20 cellular contexts compared by ENCODE assay signal in genomic region chr6:7644394-7644793, GRCh38. TPM values are rescaled to one million over a fixed set of nuclear protein-coding genes. Genes with fewer than 3 reads are reported as not detected.
DNase-seq lines count a peak whose midpoint lies in the region; ATAC-seq and TF ChIP-seq lines count a peak whose summit lies in the region.
"Had no signal": no experiment of that assay in that cellular context is flagged by ENCODE, and none has a peak within 500 bp of the region (broad histone marks: within the 10 kb centered on the region; RNA-seq: fewer than 3 reads in every experiment).

No MANE protein-coding gene starts in this region.

- H3K9ac ChIP-seq in GM23248 = no peak overlapping the region

- peaks cover 8% of the 10 kb centered on the region; the same call in 1 of the 2 replicates for H3F3A ChIP-seq in GM23248 (ENCODE audit: insufficient read depth)

- peaks cover 15% of the 10 kb centered on the region for H3K4me1 ChIP-seq in GM23248 (ENCODE audit: insufficient read depth)
- H3K4me1 ChIP-seq in sigmoid colon = no peaks in the 10 kb centered on the region

- WGBS in GM23248 (ENCODE audit: low coverage in 1 of 2, low lambda C conversion rate in 2 of 2, missing lambda C conversion rate in 2 of 2), 2 experiments = 81 to 84% methylated on average over 2 of the region's 2 CpGs
- 92 to 95% methylated on average over 2 of the region's 2 CpGs for WGBS in sigmoid colon, 2 donors

- peaks cover 13% of the 10 kb centered on the region for H3K27me3 Mint-ChIP-seq in nephron progenitor cell (ENCODE audit: low read depth, poor library complexity)

- H3K36me3 ChIP-seq in GM23248 (ENCODE audit: low read depth) (no peaks in the 10 kb centered on the region), sigmoid colon (no peaks in the 10 kb centered on the region)
- H3K36me3 ChIP-seq: SJSA1 had no signal

- in situ Hi-C loops in GM23248 (cut with MboI) = no loop called here

- no peak for TF ChIP-seq CTCF in nephron progenitor cell (IDR thresholded peaks at IDR 0.05)
- TF ChIP-seq CTCF in sigmoid colon (IDR thresholded peaks at IDR 0.05) = no peak
- no peak for TF ChIP-seq CTCF in dorsolateral prefrontal cortex (IDR thresholded peaks at IDR 0.05 in 54 of 56, conservative IDR thresholded peaks at IDR 0.05 in 2 of 56; ENCODE audit: low read depth in 1 of 56, partially characterized antibody in 56 of 56)

- H2AFZ ChIP-seq in GM23248 = no peak overlapping the region

- no peaks in the 10 kb centered on the region for H3K36me3 Mint-ChIP-seq in nephron progenitor cell (ENCODE audit: low read depth)
- H3K36me3 Mint-ChIP-seq: CD8-positive, alpha-beta memory T cell; IgD-negative memory B cell had no signal

- ATAC-seq in esophagus mucosa = peak; percentile 94

- H3K4me3 ChIP-seq in GM23248 = no peak overlapping the region
- no peak overlapping the region for H3K4me3 ChIP-seq in sigmoid colon
- no peak overlapping the region for H3K4me3 ChIP-seq in dorsolateral prefrontal cortex
- H3K4me3 ChIP-seq: SJSA1 had no signal

- no peaks in the 10 kb centered on the region; the same call in 1 of the 2 replicates for H3K9me2 ChIP-seq in GM23248 (ENCODE audit: insufficient read depth)

- H3K27ac Mint-ChIP-seq in nephron progenitor cell = no peak overlapping the region
- H3K27ac Mint-ChIP-seq: CD8-positive, alpha-beta memory T cell had no signal

- no peak overlapping the region for H3K27ac ChIP-seq in GM23248
- no peak overlapping the region for H3K27ac ChIP-seq in sigmoid colon
- H3K27ac ChIP-seq in dorsolateral prefrontal cortex = no peak overlapping the region
- H3K27ac ChIP-seq: SJSA1 had no signal

- no peaks in the 10 kb centered on the region for H3K27me3 ChIP-seq in GM23248 (replicated peaks; ENCODE audit: insufficient read depth)
- H3K27me3 ChIP-seq in sigmoid colon = no peaks in the 10 kb centered on the region
- no peaks in the 10 kb centered on the region for H3K27me3 ChIP-seq in dorsolateral prefrontal cortex
- H3K27me3 ChIP-seq: SJSA1 had no signal

- no peak overlapping the region for H3K4me3 Mint-ChIP-seq in nephron progenitor cell
- H3K4me3 Mint-ChIP-seq: CD8-positive, alpha-beta memory T cell; IgD-negative memory B cell had no signal

- DNase-seq in GM23248 = peak; percentile 28
- DNase-seq in RKO (ENCODE audit: low spot score) = peak; percentile 27
- peak; percentile 24 for DNase-seq in renal cortical epithelial cell (ENCODE audit: low read depth)
- no peak for DNase-seq in nephron progenitor cell
- DNase-seq in sigmoid colon = no peak
- no peak for DNase-seq in NCI-H510A (lab: John Stamatoyannopoulos, UW)
- DNase-seq in dorsolateral prefrontal cortex = no peak
- DNase-seq: ACHN; C1 segment of cervical spinal cord; CD8-positive, alpha-beta memory T cell; DMS79; H7; Karpas-422; NCI-H1105; NCI-H2081 treated with DMSO at 0.1 percent for 48 hours; NCI-H748 treated with DMSO at 0.1 percent for 48 hours; OCI-M1 had no signal

- H3K9me3 ChIP-seq in GM23248 (ENCODE audit: low read depth) = no peaks in the 10 kb centered on the region
- H3K9me3 ChIP-seq in sigmoid colon = no peaks in the 10 kb centered on the region
- H3K9me3 ChIP-seq: SJSA1 had no signal

- H4K20me1 ChIP-seq in GM23248 (ENCODE audit: insufficient read depth) = no peaks in the 10 kb centered on the region

- intact Hi-C loops in sigmoid colon (cut with DNase I) (no loop called here), dorsolateral prefrontal cortex (cut with DNase I) (no loop called here)

- no peak for TF ChIP-seq EP300 in sigmoid colon (IDR thresholded peaks at IDR 0.05)

- no peaks in the 10 kb centered on the region for H3K79me2 ChIP-seq in GM23248 (ENCODE audit: insufficient read depth)

- H3K9me3 Mint-ChIP-seq in nephron progenitor cell = no peaks in the 10 kb centered on the region
- H3K9me3 Mint-ChIP-seq: CD8-positive, alpha-beta memory T cell; IgD-negative memory B cell had no signal

- H3K4me1 Mint-ChIP-seq in nephron progenitor cell = peaks cover 3% of the 10 kb centered on the region

- no peak for TF ChIP-seq POLR2A in sigmoid colon (IDR thresholded peaks at IDR 0.05)

- no peak overlapping the region for H3K4me2 ChIP-seq in GM23248 (ENCODE audit: unreplicated experiment)

RNA-seq across cellular contexts. Expression of gene SNRNP48, which starts 54.4 kb away (rescaled TPM):
- total RNA-seq in GM23248 (2014; rRNA removed; shearing (Covaris generic)) = 9.9 and 13.1 TPM in 2 replicates
- 9.7 and 11.5 TPM in 2 replicates for polyA plus RNA-seq in GM23248 (2016; fragmentation: Nextera tagmentation; extraction: Ambion mirVana)
- total RNA-seq in esophagus mucosa = 6.4 TPM
- total RNA-seq in renal cortical epithelial cell = 12.7 and 14.1 TPM in 2 replicates
- total RNA-seq in sigmoid colon = 10 to 100 TPM; 12.5 to 18.6 (median 17.4) TPM
- 1 to 10 TPM; 7.8 to 8.7 (median 8.1) TPM for polyA plus RNA-seq in sigmoid colon
- total RNA-seq in dorsolateral prefrontal cortex = 10 to 100 TPM in 102 of 120 experiments, 1 to 10 TPM in 18; 7.9 to 25.1 (median 12.6) TPM

Comparison
In these comparisons a context has a peak if more than half of its experiments do, and no peak if none do; other contexts are left out.
1. DNase-seq: peak in GM23248 (single experiment), RKO (single experiment) and renal cortical epithelial cell (single experiment); none in nephron progenitor cell (single experiment), sigmoid colon (single experiment), NCI-H510A (single experiment) and dorsolateral prefrontal cortex (0 of 10).